ENCODE assay signal across 19 cellular contexts in the genomic region with DNA sequence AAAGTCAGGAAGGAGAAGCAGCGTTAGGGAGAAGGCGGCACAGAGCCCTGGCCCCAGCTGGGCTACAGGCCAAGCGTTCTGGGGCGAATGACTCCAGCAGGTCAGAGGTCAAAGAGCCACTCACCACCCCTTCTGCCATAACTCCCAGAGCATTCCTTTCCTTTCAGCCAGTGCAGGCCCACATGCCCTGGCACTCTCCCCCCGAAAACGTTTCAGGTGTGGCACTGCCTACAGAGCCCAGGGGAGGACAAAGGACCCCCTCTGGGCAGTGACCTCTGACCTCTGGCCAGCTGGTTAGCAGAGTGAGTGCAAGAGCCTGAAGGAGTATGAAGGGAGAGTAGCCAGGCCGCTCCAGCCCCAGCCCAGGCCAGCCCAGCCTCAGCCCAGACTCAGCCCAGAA. TPM values are rescaled to one million over a fixed set of nuclear protein-coding genes. Genes with fewer than 3 reads are reported as not detected.
DNase-seq lines count a peak whose midpoint lies in the region; ATAC-seq and TF ChIP-seq lines count a peak whose summit lies in the region.
"Had no signal": no experiment of that assay in that cellular context is flagged by ENCODE, and none has a peak within 500 bp of the region (broad histone marks: within the 10 kb centered on the region; RNA-seq: fewer than 3 reads in every experiment).

No MANE protein-coding gene starts in this region.

- no peak overlapping the region for H3K4me3 ChIP-seq in foreskin fibroblast (ENCODE audit: low read depth in 1 of 2, low read length in 2 of 2)
- H3K4me3 ChIP-seq: gastrocnemius medialis, lung, thyroid gland had no signal

- no peak for ATAC-seq in left cardiac atrium
- no peak for ATAC-seq in left colon
- ATAC-seq: gastrocnemius medialis, natural killer cell had no signal

- DNase-seq in foreskin fibroblast (peak; percentile 30 to 57), left cardiac atrium (no peak), left colon (no peak)
- DNase-seq: activated B cell treated with CpG ODN at 0.5 μM for 24 hours; activated CD8-positive, alpha-beta memory T cell treated with anti-CD3 and anti-CD28 coated beads, Interleukin-2, amount 10 ng/mL, durations not matched to agents 7 days and 5 days; activated effector memory CD4-positive, alpha-beta T cell treated with anti-CD3 and anti-CD28 coated beads, Interleukin-2, amount 50 U/mL, for 16 hours; gastrocnemius medialis; KBM-7; natural killer cell; NCI-H1105 treated with DMSO at 0.1 percent for 48 hours; NCI-H2171 treated with DMSO at 0.1 percent for 48 hours; T-cell; thyroid gland had no signal

- no peak for TF ChIP-seq CTCF in 22Rv1 (IDR thresholded peaks at IDR 0.05)
- TF ChIP-seq CTCF in foreskin fibroblast (IDR thresholded peaks at IDR 0.05; ENCODE audit: low read depth, low read length): no peak

- H3K27ac ChIP-seq in 22Rv1: peak overlapping the region; percentile 91
- H3K27ac ChIP-seq: gastrocnemius medialis, thyroid gland had no signal

- intact Hi-C loops in left cardiac atrium (cut with DNase I): no loop called here
- intact Hi-C loops in left colon (cut with DNase I, micrococcal nuclease): loop anchor here in 1 of 2 donors (10.0 kb wide), 1 partner anchor 78 kb away; the partner anchor contains the start of genes C8G and FBXW5

RNA-seq across cellular contexts. Expression of gene ABCA2, which starts 4.9 kb away (rescaled TPM):
- 10 to 100 TPM; 30.0 to 33.2 TPM for total RNA-seq in left cardiac atrium
- 10 to 100 TPM; 55.5 to 56.0 TPM for total RNA-seq in left colon

RNA-seq across cellular contexts. Expression of gene FUT7, which starts 8.7 kb away (rescaled TPM):
- total RNA-seq in left cardiac atrium (under 1 TPM; 0.24 to 0.35 TPM), left colon (not detected)
- total RNA-seq: chondrocyte, endothelial cell of umbilical vein, gastrocnemius medialis, renal cortical epithelial cell, RPMI7951, thyroid gland had no signal

RNA-seq across cellular contexts. Expression of gene NPDC1, which starts 22.8 kb away (rescaled TPM):
- total RNA-seq in left cardiac atrium: 10 to 100 TPM; 75.4 to 87.3 TPM
- total RNA-seq in left colon: 100 to 1,000 TPM; 170 to 204 TPM

RNA-seq across cellular contexts. Expression of gene CLIC3, which starts 26.8 kb away (rescaled TPM):
- 1 to 10 TPM; 2.6 to 8.5 TPM for total RNA-seq in left cardiac atrium
- 1 to 10 TPM; 3.2 to 3.8 TPM for total RNA-seq in left colon
- total RNA-seq: activated B cell treated with CpG ODN at 0.5 μM for 24 hours, endothelial cell of umbilical vein had no signal

RNA-seq across cellular contexts. Expression of gene ENTPD2, which starts 30.7 kb away (rescaled TPM):
- 1 to 10 TPM in 1 of 2 donors, under 1 TPM in 1; 0.60 to 2.2 TPM for total RNA-seq in left cardiac atrium
- 10 to 100 TPM; 25.0 to 26.3 TPM for total RNA-seq in left colon
- total RNA-seq: activated B cell treated with CpG ODN at 0.5 μM for 24 hours; activated CD8-positive, alpha-beta memory T cell treated with anti-CD3 and anti-CD28 coated beads, Interleukin-2, amount 10 ng/mL, durations not matched to agents 7 days and 5 days; endothelial cell of umbilical vein; natural killer cell; RPMI7951 had no signal

Comparison
In these comparisons a context has a peak if more than half of its experiments do, and no peak if none do; other contexts are left out.
1. DNase-seq: peak in foreskin fibroblast (2 of 2); none in left cardiac atrium (single experiment) and left colon (0 of 2).